Comparison of ENCODE assay signal across 1 cellular context in the genomic region with DNA sequence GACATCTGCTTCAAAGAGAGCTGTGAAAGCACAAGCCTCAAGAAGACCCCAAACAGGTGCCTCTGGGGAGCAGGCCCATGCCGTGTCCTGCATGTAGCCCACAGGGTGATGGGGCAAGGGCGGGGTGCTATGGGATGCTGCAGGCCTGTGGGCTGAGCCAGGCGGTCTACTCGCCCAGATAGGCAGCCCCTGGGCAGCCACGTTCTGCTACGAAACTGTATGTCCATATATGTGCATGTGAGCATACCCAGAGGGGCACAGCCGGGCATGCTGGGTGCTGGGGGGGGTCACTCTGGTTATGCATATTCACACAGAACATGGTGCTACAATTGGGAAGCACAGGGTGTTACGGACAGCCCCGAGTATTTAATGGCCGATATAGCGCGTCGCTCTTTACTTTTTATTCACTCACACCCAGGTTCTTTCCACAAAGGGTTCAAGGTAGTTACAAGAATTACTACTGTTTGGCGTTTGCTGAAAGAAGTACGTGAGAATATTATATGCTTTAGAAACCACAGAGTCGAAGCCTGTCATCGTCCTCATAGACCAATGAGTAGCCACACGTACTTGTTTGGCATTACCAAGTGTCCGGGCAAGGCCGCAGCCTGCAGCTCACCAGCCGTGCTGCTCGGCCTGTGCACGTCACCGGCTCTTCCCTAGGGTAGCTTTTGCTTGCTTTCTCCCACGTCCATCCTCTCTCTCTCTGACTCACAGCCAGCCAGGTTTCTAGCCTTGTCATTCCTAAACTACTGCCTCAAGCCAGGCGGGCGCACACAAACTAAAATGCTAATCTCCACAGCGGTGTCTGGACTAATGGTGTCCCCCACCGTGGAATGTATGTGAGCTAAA.
TF ChIP-seq lines count a peak whose summit lies in the region.

No MANE protein-coding gene starts in this region.

TF ChIP-seq in GM12878, 131 proteins besides CTCF, POLR2A, EP300 and RAD21 (continued from another document and continues in another):
- TF ChIP-seq BMI1 (IDR thresholded peaks at IDR 0.05; ENCODE audit: borderline replicate concordance) (peak; percentile 47; the same call in 1 of the 2 replicates), FOS (IDR thresholded peaks at IDR 0.05; ENCODE audit: borderline replicate concordance, extremely low read depth, insufficient read length) (no peak), SP1 (IDR thresholded peaks at IDR 0.05; ENCODE audit: low read depth, low read length) (peak; percentile 53), SMAD5 (IDR thresholded peaks at IDR 0.05; ENCODE audit: low read depth) (no peak), ZNF274 (IDR thresholded peaks at IDR 0.05; ENCODE audit: insufficient read depth, insufficient read length) (no peak), MTA2 (IDR thresholded peaks at IDR 0.05; ENCODE audit: low read depth) (peak; percentile 67), RUNX3 (IDR thresholded peaks at IDR 0.05; ENCODE audit: low read length) (peak; percentile 54; the same call in 1 of the 2 replicates), MTA3 (IDR thresholded peaks at IDR 0.05; ENCODE audit: borderline replicate concordance, low read length) (no peak), CHD4 (IDR thresholded peaks at IDR 0.05) (no peak), TCF7 (IDR thresholded peaks at IDR 0.05; ENCODE audit: borderline replicate concordance) (no peak), RBBP5 (conservative IDR thresholded peaks at IDR 0.05) (no peak), LARP7 (IDR thresholded peaks at IDR 0.05) (no peak), MXI1 (IDR thresholded peaks at IDR 0.05; ENCODE audit: low read depth, low read length) (no peak; the same call in 1 of the 2 replicates), TAF1 (IDR thresholded peaks at IDR 0.05; ENCODE audit: borderline replicate concordance, low read depth, low read length) (peak; percentile 36; the same call in 1 of the 2 replicates), NBN (IDR thresholded peaks at IDR 0.05) (no peak; the same call in 1 of the 2 replicates), CBX3 (IDR thresholded peaks at IDR 0.05; ENCODE audit: borderline replicate concordance, low read depth) (no peak), IKZF2 (IDR thresholded peaks at IDR 0.05) (peak; percentile 69 to 80), USF2 (IDR thresholded peaks at IDR 0.05; ENCODE audit: borderline replicate concordance, low read depth, low read length) (no peak), ATF7 (IDR thresholded peaks at IDR 0.05; ENCODE audit: low read depth) (peak; percentile 61; the same call in 1 of the 2 replicates), PML (IDR thresholded peaks at IDR 0.05; ENCODE audit: low read length) (no peak; the same call in 1 of the 2 replicates), MYB (IDR thresholded peaks at IDR 0.05; ENCODE audit: borderline replicate concordance, low read depth, low read length) (no peak), IKZF1 (conservative IDR thresholded peaks at IDR 0.05) (peak; percentile 84), SUZ12 (IDR thresholded peaks at IDR 0.05; ENCODE audit: unreplicated experiment) (no peak), ZNF207 (IDR thresholded peaks at IDR 0.05; ENCODE audit: borderline replicate concordance) (no peak), NR2F1 (conservative IDR thresholded peaks at IDR 0.05) (no peak; the same call in 1 of the 2 replicates), HDAC2 (IDR thresholded peaks at IDR 0.05) (no peak), SMARCA5 (IDR thresholded peaks at IDR 0.05) (0 out of 2 replicates have a peak, but pooled peaks have one; percentile 67), STAT3 (IDR thresholded peaks at IDR 0.05; ENCODE audit: low read depth, low read length) (0 out of 2 replicates have a peak, but pooled peaks have one; percentile 69), ZBTB33 (IDR thresholded peaks at IDR 0.05) (no peak), HCFC1 (IDR thresholded peaks at IDR 0.05; ENCODE audit: low read length) (no peak), SIN3A (IDR thresholded peaks at IDR 0.05; ENCODE audit: low read depth, low read length) (0 out of 2 replicates have a peak, but pooled peaks have one; percentile 25), ASH2L (IDR thresholded peaks at IDR 0.05; ENCODE audit: borderline replicate concordance, low read depth) (no peak), SUPT20H (IDR thresholded peaks at IDR 0.05; ENCODE audit: borderline replicate concordance, control insufficient read depth, low read depth, low read length) (no peak), ZNF622 (IDR thresholded peaks at IDR 0.05) (no peak), ESRRA (IDR thresholded peaks at IDR 0.05; ENCODE audit: low read length) (no peak), NFYA (IDR thresholded peaks at IDR 0.05; ENCODE audit: borderline replicate concordance, low read depth, low read length) (no peak), MEF2B (IDR thresholded peaks at IDR 0.05; ENCODE audit: partially characterized antibody, poor library complexity, severe bottlenecking) (peak; percentile 15)
- TF ChIP-seq, protein P1, sequence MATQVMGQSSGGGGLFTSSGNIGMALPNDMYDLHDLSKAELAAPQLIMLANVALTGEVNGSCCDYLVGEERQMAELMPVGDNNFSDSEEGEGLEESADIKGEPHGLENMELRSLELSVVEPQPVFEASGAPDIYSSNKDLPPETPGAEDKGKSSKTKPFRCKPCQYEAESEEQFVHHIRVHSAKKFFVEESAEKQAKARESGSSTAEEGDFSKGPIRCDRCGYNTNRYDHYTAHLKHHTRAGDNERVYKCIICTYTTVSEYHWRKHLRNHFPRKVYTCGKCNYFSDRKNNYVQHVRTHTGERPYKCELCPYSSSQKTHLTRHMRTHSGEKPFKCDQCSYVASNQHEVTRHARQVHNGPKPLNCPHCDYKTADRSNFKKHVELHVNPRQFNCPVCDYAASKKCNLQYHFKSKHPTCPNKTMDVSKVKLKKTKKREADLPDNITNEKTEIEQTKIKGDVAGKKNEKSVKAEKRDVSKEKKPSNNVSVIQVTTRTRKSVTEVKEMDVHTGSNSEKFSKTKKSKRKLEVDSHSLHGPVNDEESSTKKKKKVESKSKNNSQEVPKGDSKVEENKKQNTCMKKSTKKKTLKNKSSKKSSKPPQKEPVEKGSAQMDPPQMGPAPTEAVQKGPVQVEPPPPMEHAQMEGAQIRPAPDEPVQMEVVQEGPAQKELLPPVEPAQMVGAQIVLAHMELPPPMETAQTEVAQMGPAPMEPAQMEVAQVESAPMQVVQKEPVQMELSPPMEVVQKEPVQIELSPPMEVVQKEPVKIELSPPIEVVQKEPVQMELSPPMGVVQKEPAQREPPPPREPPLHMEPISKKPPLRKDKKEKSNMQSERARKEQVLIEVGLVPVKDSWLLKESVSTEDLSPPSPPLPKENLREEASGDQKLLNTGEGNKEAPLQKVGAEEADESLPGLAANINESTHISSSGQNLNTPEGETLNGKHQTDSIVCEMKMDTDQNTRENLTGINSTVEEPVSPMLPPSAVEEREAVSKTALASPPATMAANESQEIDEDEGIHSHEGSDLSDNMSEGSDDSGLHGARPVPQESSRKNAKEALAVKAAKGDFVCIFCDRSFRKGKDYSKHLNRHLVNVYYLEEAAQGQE (IDR thresholded peaks at IDR 0.05; ENCODE audit: low read depth, low read length), result no peak
- TF ChIP-seq, protein P2, sequence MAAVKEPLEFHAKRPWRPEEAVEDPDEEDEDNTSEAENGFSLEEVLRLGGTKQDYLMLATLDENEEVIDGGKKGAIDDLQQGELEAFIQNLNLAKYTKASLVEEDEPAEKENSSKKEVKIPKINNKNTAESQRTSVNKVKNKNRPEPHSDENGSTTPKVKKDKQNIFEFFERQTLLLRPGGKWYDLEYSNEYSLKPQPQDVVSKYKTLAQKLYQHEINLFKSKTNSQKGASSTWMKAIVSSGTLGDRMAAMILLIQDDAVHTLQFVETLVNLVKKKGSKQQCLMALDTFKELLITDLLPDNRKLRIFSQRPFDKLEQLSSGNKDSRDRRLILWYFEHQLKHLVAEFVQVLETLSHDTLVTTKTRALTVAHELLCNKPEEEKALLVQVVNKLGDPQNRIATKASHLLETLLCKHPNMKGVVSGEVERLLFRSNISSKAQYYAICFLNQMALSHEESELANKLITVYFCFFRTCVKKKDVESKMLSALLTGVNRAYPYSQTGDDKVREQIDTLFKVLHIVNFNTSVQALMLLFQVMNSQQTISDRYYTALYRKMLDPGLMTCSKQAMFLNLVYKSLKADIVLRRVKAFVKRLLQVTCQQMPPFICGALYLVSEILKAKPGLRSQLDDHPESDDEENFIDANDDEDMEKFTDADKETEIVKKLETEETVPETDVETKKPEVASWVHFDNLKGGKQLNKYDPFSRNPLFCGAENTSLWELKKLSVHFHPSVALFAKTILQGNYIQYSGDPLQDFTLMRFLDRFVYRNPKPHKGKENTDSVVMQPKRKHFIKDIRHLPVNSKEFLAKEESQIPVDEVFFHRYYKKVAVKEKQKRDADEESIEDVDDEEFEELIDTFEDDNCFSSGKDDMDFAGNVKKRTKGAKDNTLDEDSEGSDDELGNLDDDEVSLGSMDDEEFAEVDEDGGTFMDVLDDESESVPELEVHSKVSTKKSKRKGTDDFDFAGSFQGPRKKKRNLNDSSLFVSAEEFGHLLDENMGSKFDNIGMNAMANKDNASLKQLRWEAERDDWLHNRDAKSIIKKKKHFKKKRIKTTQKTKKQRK (IDR thresholded peaks at IDR 0.05; ENCODE audit: low read depth, low read length), result no peak
- TF ChIP-seq, protein P3, sequence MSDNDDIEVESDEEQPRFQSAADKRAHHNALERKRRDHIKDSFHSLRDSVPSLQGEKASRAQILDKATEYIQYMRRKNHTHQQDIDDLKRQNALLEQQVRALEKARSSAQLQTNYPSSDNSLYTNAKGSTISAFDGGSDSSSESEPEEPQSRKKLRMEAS (IDR thresholded peaks at IDR 0.05; ENCODE audit: low read depth, low read length), result peak; percentile 54; the same call in 1 of the 2 replicates
- TF ChIP-seq, protein P4, sequence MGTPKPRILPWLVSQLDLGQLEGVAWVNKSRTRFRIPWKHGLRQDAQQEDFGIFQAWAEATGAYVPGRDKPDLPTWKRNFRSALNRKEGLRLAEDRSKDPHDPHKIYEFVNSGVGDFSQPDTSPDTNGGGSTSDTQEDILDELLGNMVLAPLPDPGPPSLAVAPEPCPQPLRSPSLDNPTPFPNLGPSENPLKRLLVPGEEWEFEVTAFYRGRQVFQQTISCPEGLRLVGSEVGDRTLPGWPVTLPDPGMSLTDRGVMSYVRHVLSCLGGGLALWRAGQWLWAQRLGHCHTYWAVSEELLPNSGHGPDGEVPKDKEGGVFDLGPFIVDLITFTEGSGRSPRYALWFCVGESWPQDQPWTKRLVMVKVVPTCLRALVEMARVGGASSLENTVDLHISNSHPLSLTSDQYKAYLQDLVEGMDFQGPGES (IDR thresholded peaks at IDR 0.05), result no peak
- TF ChIP-seq, protein P5, sequence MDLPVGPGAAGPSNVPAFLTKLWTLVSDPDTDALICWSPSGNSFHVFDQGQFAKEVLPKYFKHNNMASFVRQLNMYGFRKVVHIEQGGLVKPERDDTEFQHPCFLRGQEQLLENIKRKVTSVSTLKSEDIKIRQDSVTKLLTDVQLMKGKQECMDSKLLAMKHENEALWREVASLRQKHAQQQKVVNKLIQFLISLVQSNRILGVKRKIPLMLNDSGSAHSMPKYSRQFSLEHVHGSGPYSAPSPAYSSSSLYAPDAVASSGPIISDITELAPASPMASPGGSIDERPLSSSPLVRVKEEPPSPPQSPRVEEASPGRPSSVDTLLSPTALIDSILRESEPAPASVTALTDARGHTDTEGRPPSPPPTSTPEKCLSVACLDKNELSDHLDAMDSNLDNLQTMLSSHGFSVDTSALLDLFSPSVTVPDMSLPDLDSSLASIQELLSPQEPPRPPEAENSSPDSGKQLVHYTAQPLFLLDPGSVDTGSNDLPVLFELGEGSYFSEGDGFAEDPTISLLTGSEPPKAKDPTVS (IDR thresholded peaks at IDR 0.05; ENCODE audit: low read depth, low read length), result no peak
- TF ChIP-seq, protein P6, sequence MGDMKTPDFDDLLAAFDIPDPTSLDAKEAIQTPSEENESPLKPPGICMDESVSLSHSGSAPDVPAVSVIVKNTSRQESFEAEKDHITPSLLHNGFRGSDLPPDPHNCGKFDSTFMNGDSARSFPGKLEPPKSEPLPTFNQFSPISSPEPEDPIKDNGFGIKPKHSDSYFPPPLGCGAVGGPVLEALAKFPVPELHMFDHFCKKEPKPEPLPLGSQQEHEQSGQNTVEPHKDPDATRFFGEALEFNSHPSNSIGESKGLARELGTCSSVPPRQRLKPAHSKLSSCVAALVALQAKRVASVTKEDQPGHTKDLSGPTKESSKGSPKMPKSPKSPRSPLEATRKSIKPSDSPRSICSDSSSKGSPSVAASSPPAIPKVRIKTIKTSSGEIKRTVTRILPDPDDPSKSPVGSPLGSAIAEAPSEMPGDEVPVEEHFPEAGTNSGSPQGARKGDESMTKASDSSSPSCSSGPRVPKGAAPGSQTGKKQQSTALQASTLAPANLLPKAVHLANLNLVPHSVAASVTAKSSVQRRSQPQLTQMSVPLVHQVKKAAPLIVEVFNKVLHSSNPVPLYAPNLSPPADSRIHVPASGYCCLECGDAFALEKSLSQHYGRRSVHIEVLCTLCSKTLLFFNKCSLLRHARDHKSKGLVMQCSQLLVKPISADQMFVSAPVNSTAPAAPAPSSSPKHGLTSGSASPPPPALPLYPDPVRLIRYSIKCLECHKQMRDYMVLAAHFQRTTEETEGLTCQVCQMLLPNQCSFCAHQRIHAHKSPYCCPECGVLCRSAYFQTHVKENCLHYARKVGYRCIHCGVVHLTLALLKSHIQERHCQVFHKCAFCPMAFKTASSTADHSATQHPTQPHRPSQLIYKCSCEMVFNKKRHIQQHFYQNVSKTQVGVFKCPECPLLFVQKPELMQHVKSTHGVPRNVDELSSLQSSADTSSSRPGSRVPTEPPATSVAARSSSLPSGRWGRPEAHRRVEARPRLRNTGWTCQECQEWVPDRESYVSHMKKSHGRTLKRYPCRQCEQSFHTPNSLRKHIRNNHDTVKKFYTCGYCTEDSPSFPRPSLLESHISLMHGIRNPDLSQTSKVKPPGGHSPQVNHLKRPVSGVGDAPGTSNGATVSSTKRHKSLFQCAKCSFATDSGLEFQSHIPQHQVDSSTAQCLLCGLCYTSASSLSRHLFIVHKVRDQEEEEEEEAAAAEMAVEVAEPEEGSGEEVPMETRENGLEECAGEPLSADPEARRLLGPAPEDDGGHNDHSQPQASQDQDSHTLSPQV (IDR thresholded peaks at IDR 0.05), result peak; percentile 76; the same call in 1 of the 2 replicates
